In genomic region chr14:105460616-105461015, GRCh38 we compare ENCODE assay signal across 29 cellular contexts.
"Had no signal": no experiment of that assay in that cellular context is flagged by ENCODE, and none has a peak within 500 bp of the region (broad histone marks: within the 10 kb centered on the region; RNA-seq: fewer than 3 reads in every experiment).

No MANE protein-coding gene starts in this region.

- H3K27ac ChIP-seq: ovary, parathyroid adenoma, psoas muscle, skin epidermis, spleen, suprapubic skin, testis, tibial artery, transverse colon, upper lobe of right lung, uterus had no signal

- H3K9ac ChIP-seq: parathyroid adenoma had no signal

- H3K9me3 ChIP-seq: ovary, psoas muscle, spleen, suprapubic skin, testis, tibial artery, transverse colon, upper lobe of right lung, uterus had no signal

- H3K36me3 ChIP-seq: ovary, uterus had no signal

- H3K4me3 ChIP-seq: ovary, psoas muscle, skin epidermis, smooth muscle cell, spleen, suprapubic skin, testis, tibial artery, transverse colon, upper lobe of right lung, uterus had no signal

- H2AFZ ChIP-seq: parathyroid adenoma had no signal

- ATAC-seq: naive thymus-derived CD8-positive, alpha-beta T cell; natural killer cell treated with Interleukin-12 subunit alpha and Interleukin-12 subunit beta and Interleukin-15 and Interleukin-18, amount 100 ng/mL, for 72 hours; psoas muscle; right cardiac atrium; sciatic nerve; stimulated activated memory B cell treated with anti-CD40 and anti-IgM and Interleukin-4, amounts not matched to agents 10 μg/mL and 1 μg/mL and 100 μg/mL, for 72 hours; stimulated activated naive CD8-positive, alpha-beta T cell treated with anti-CD3 and anti-CD28 coated beads, Interleukin-15, amount 100 ng/mL, for 72 hours; stimulated activated naive CD8-positive, alpha-beta T cell treated with anti-CD3 and anti-CD28 coated beads, Interleukin-15, Interleukin-2, amounts not matched to agents 100 U/mL and 50 U/mL, for 24 hours; upper lobe of right lung had no signal

- H3K4me2 ChIP-seq: smooth muscle cell had no signal

- H3K79me2 ChIP-seq: parathyroid adenoma had no signal

- H3K27me3 ChIP-seq: ovary, spleen, suprapubic skin, testis, tibial artery, transverse colon, upper lobe of right lung, uterus had no signal

- DNase-seq: naive thymus-derived CD8-positive, alpha-beta T cell; nephron progenitor cell; occipital lobe; ovary; posterior cingulate gyrus; psoas muscle; spleen; stimulated activated CD4-positive, alpha-beta T cell treated with anti-CD3 and anti-CD28 coated beads, Interleukin-12 subunit alpha, Interleukin-12 subunit beta, amount 100 ng/mL, for 4 hours; stimulated activated CD4-positive, alpha-beta T cell treated with anti-CD3 and anti-CD28 coated beads, Interleukin-1b, Interleukin-23, amount 100 ng/mL, for 48 hours; stimulated activated CD4-positive, alpha-beta T cell treated with anti-CD3 and anti-CD28 coated beads, Interleukin-4, amount 100 ng/mL, for 1 hour; stimulated activated CD4-positive, alpha-beta T cell treated with anti-CD3 and anti-CD28 coated beads, Interleukin-4, amount 100 ng/mL, for 4 hours; stimulated activated CD8-positive, alpha-beta memory T cell treated with anti-CD3 and anti-CD28 coated beads, Interleukin-4, amount 100 ng/mL, for 48 hours; stimulated activated naive CD4-positive, alpha-beta T cell; stimulated activated naive CD8-positive, alpha-beta T cell treated with anti-CD3 and anti-CD28 coated beads, Interleukin-15, amount 100 ng/mL, for 72 hours; stimulated activated naive CD8-positive, alpha-beta T cell treated with anti-CD3 and anti-CD28 coated beads, Interleukin-15, Interleukin-2, amounts not matched to agents 100 U/mL and 50 U/mL, for 24 hours; substantia nigra; testis; tibial artery; transverse colon; upper lobe of right lung; uterus had no signal

- H3K4me1 ChIP-seq: parathyroid adenoma, suprapubic skin, testis, transverse colon, upper lobe of right lung, uterus had no signal
